ENCODE assay signal across 9 cellular contexts in the genomic region with DNA sequence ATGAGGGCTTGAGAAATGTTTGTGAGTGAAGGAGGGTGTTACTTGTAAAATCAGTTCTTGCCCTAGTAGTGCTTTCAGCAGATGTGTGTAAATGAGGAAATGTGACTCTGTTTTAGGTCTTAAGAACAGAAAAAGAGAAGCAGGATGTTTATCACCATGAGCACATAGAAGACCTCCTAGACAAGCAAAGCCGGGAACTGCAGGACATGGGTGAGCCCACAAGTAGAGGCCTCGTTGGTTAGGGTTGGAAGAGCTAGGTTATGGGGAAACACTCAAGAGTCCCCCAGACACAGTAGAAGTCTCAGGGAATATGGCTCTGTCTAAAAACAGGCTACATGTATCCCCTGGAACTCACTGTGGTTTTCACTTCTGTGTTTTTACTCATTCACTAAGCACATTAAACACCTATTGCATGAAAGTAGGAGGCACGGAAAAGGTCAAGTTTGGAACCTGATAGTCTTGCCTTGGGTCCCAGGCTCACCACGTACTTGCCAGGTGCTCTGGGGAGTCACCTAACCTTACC. TPM values are rescaled to one million over a fixed set of nuclear protein-coding genes. Genes with fewer than 3 reads are reported as not detected.
A peak's percentile ranks its signal among the peaks of the same experiment; 100 is the strongest.
DNase-seq lines count a peak whose midpoint lies in the region; ATAC-seq lines count a peak whose summit lies in the region.
"Had no signal": no experiment of that assay in that cellular context is flagged by ENCODE, and none has a peak within 500 bp of the region (broad histone marks: within the 10 kb centered on the region; RNA-seq: fewer than 3 reads in every experiment).

No MANE protein-coding gene starts in this region.

- no peak overlapping the region for H4K8ac ChIP-seq in neuronal stem cell (ENCODE audit: low read depth, low read length)

- no peaks in the 10 kb centered on the region for H3K4me1 Mint-ChIP-seq in activated T-helper 17 cell treated with anti-CD3 and anti-CD28 coated beads, Interleukin-2, amount 50 U/mL, for 72 hours

- no peaks in the 10 kb centered on the region for H3K9me3 Mint-ChIP-seq in activated T-helper 17 cell treated with anti-CD3 and anti-CD28 coated beads, Interleukin-2, amount 50 U/mL, for 72 hours

- ATAC-seq in GM18511 (IDR thresholded peaks at IDR 0.05; ENCODE audit: unreplicated experiment) (peak; percentile 78), GM21529 (IDR thresholded peaks at IDR 0.05; ENCODE audit: unreplicated experiment) (peak; percentile 82), HG03378 (IDR thresholded peaks at IDR 0.05; ENCODE audit: unreplicated experiment) (peak; percentile 70)
- ATAC-seq in activated T-helper 17 cell treated with anti-CD3 and anti-CD28 coated beads, Interleukin-2, amount 50 U/mL, for 72 hours (replicated peaks), result peak; percentile 26

- no peak overlapping the region for H2AK5ac ChIP-seq in neuronal stem cell (ENCODE audit: low read depth, low read length)

- no peak overlapping the region for H3K4me3 Mint-ChIP-seq in activated T-helper 17 cell treated with anti-CD3 and anti-CD28 coated beads, Interleukin-2, amount 50 U/mL, for 72 hours

- H3K4me2 ChIP-seq in neuronal stem cell (ENCODE audit: insufficient read depth, low read length, poor library complexity, severe bottlenecking), result no peak overlapping the region

- H3K36me3 ChIP-seq in neuronal stem cell (replicated peaks in 1 of 2; ENCODE audit: control insufficient read depth in 2 of 2, insufficient read depth in 2 of 2, low read length in 2 of 2), result no peaks in the 10 kb centered on the region

- peaks cover 0 to 57% (median 0%) of the 10 kb centered on the region in 3 experiments for H3K27me3 ChIP-seq in neuronal stem cell (ENCODE audit: control insufficient read depth in 3 of 3, insufficient read depth in 3 of 3, low read depth in 1 of 3, low read length in 3 of 3)

- DNase-seq in AG08396 (ENCODE audit: low spot score) (no peak), NCI-H82 (lab: John Stamatoyannopoulos, UW) (no peak), NCI-H187 treated with DMSO at 0.1 percent for 48 hours (lab: John Stamatoyannopoulos, UW) (no peak), neuronal stem cell (ENCODE audit: low spot score) (no peak)
- DNase-seq: NCI-H446 had no signal

- H3K14ac ChIP-seq in neuronal stem cell (ENCODE audit: low read length), result no peak overlapping the region

- H3K18ac ChIP-seq in neuronal stem cell (ENCODE audit: low read length), result no peak overlapping the region

- no peak overlapping the region for H2BK120ac ChIP-seq in neuronal stem cell (ENCODE audit: low read depth, low read length)

- H3K4me3 ChIP-seq in neuronal stem cell (ENCODE audit: low read length in 2 of 2), result no peak overlapping the region

- H3K9me3 ChIP-seq in neuronal stem cell (replicated peaks in 1 of 2; ENCODE audit: control insufficient read depth in 2 of 2, insufficient read depth in 1 of 2, low read depth in 1 of 2, low read length in 2 of 2), result no peaks in the 10 kb centered on the region

- H3K79me1 ChIP-seq in neuronal stem cell (ENCODE audit: low read depth, low read length), result no peaks in the 10 kb centered on the region

- no peak overlapping the region for H4K91ac ChIP-seq in neuronal stem cell (ENCODE audit: low read depth, low read length, poor library complexity)

- peaks cover 6% of the 10 kb centered on the region for H3K27me3 Mint-ChIP-seq in activated T-helper 17 cell treated with anti-CD3 and anti-CD28 coated beads, Interleukin-2, amount 50 U/mL, for 72 hours

- no peak overlapping the region for H3K23ac ChIP-seq in neuronal stem cell (ENCODE audit: low read depth, low read length, poor library complexity)

- no peaks in the 10 kb centered on the region for H3K36me3 Mint-ChIP-seq in activated T-helper 17 cell treated with anti-CD3 and anti-CD28 coated beads, Interleukin-2, amount 50 U/mL, for 72 hours (ENCODE audit: low read depth)

- WGBS in neuronal stem cell (ENCODE audit: extremely low coverage in 2 of 2, insufficient read length in 2 of 2, insufficient replicate concordance in 1 of 2), 2 donors, result no CpG with 5 or more reads among the region's 4 CpGs

- no peak overlapping the region for H2BK15ac ChIP-seq in neuronal stem cell (ENCODE audit: low read length)

- no peak overlapping the region for H3K27ac ChIP-seq in neuronal stem cell (replicated peaks; ENCODE audit: low read length)

- H3K4me1 ChIP-seq in neuronal stem cell (ENCODE audit: control insufficient read depth in 2 of 2, insufficient read depth in 1 of 2, low read depth in 1 of 2, low read length in 2 of 2), result no peaks in the 10 kb centered on the region

- H2AFZ ChIP-seq in neuronal stem cell (ENCODE audit: low read length), result no peak overlapping the region

- H2BK12ac ChIP-seq in neuronal stem cell (ENCODE audit: low read length), result no peak overlapping the region

- no peak overlapping the region for H3K27ac Mint-ChIP-seq in activated T-helper 17 cell treated with anti-CD3 and anti-CD28 coated beads, Interleukin-2, amount 50 U/mL, for 72 hours

- H2BK5ac ChIP-seq in neuronal stem cell (ENCODE audit: low read length), result no peak overlapping the region

- no peak overlapping the region for H3K4ac ChIP-seq in neuronal stem cell (ENCODE audit: low read length)

- H3K9ac ChIP-seq in neuronal stem cell (ENCODE audit: low read depth, low read length, poor library complexity), result no peak overlapping the region

RNA-seq across cellular contexts. Expression of gene TMEM125, which starts 48.5 kb away (rescaled TPM):
- total RNA-seq in activated T-helper 17 cell treated with anti-CD3 and anti-CD28 coated beads, Interleukin-2, amount 50 U/mL, for 72 hours, result not detected
- 0.25 TPM for polyA plus RNA-seq in neuronal stem cell (2013, experiment 1 of 2)
- polyA plus RNA-seq in neuronal stem cell (2013, experiment 2 of 2), result 0.21 TPM

RNA-seq across cellular contexts. Expression of gene CFAP57, which starts 49.2 kb away (rescaled TPM):
- under 1 TPM; 0.06 to 0.74 TPM for total RNA-seq in activated T-helper 17 cell treated with anti-CD3 and anti-CD28 coated beads, Interleukin-2, amount 50 U/mL, for 72 hours
- 0.66 TPM for polyA plus RNA-seq in neuronal stem cell (2013, experiment 1 of 2)
- polyA plus RNA-seq in neuronal stem cell (2013, experiment 2 of 2), result 0.47 TPM

RNA-seq across cellular contexts. Expression of gene EBNA1BP2, which starts 49.2 kb away (rescaled TPM):
- total RNA-seq in activated T-helper 17 cell treated with anti-CD3 and anti-CD28 coated beads, Interleukin-2, amount 50 U/mL, for 72 hours, result 100 to 1,000 TPM in 1 of 2 donors, 10 to 100 TPM in 1; 52.0 to 121 TPM
- 50.5 TPM for polyA plus RNA-seq in neuronal stem cell (2013, experiment 1 of 2)
- polyA plus RNA-seq in neuronal stem cell (2013, experiment 2 of 2), result 50.6 TPM

Comparison
In these comparisons a context has a peak if more than half of its experiments do, and no peak if none do; other contexts are left out.
1. ATAC-seq: peak in every context shown above with its lines; median percentile 82 in GM21529; 78 in GM18511; 70 in HG03378; 26 in activated T-helper 17 cell treated with anti-CD3 and anti-CD28 coated beads, Interleukin-2, amount 50 U/mL, for 72 hours.